8 cellular contexts compared by ENCODE assay signal in the genomic region with DNA sequence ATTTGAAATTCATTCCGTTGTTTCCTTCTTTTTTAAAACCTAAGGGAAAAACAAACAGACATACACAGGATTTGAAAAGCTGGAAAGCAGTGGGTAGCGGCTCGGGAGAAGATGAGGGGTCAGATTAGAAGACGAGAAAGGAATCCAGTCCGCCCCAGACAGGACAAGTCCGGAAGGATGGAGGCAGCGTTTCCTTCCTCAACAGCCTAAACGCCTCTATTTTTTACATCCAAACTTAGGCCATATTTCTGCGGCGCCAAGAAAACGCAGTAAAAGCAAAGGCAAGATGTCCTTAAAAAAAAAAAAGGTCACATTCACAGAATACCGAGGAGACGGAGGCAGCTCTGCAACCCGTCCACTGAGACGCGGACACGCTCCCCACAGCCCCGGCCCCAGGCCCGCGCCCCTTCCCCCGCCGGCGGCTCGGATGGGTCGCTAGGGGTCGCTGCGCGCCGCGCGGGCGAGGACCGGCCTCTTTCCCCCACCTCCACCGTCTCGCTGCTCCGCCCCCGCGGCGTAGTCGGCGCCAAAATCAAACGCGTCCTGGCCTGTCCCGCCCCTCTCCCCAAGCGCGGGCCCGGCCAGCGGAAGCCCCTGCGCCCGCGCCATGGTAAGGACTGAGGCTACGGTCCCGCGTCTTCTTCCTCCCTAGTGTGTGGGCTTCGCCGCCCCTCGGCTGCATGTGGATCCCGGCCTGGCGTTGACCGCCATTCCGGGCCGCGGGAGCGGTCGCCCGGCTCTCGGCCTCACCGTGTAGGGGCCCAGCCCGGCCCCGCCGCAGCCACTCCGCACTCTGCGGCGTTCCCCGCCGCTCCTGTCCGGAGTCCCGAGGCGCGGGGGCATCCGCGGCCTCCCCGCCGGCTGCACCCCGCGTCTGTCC. TPM values are rescaled to one million over a fixed set of nuclear protein-coding genes. Genes with fewer than 3 reads are reported as not detected.
DNase-seq lines count a peak whose midpoint lies in the region; ATAC-seq and TF ChIP-seq lines count a peak whose summit lies in the region.

Gene MND1, plus strand, starts transcription at position 558 of the 880 bp plus-strand sequence. Its CDS starts 50 bp downstream, at position 608.

- peak within 1 kb of the TSS; percentile 78 for H2AFZ ChIP-seq in DND-41 (ENCODE audit: low read depth, low read length)

- peaks cover 78% of the 10 kb centered on the region for H3K4me1 ChIP-seq in DND-41 (ENCODE audit: insufficient read depth, low read length)
- H3K4me1 ChIP-seq in Panc1 (ENCODE audit: control insufficient read depth, insufficient read depth, low read length), result peaks cover 18% of the 10 kb centered on the region
- H3K4me1 ChIP-seq in esophagus muscularis mucosa, result peaks cover 13 to 20% (median 16%) of the 10 kb centered on the region in 4 donors
- no peaks in the 10 kb centered on the region for H3K4me1 ChIP-seq in muscle layer of duodenum (ENCODE audit: control insufficient read depth in 1 of 2, insufficient read depth in 2 of 2, low read length in 2 of 2)

- 1% methylated on average over 31 of the region's 86 CpGs for whole genome bisulfite sequencing in esophagus muscularis mucosa

- H3K27ac Mint-ChIP-seq in activated T-cell treated with anti-CD3 and anti-CD28 coated beads, Interleukin-2, amount 50 U/mL, for 24 hours, result peak within 1 kb of the TSS; percentile 91

- H3K36me3 Mint-ChIP-seq in activated T-cell treated with anti-CD3 and anti-CD28 coated beads, Interleukin-2, amount 50 U/mL, for 24 hours (ENCODE audit: low read depth), result peaks cover 8% of the 10 kb centered on the region

- peak; percentile 76 for ATAC-seq in DND-41 (ENCODE audit: insufficient read depth, low read depth)
- ATAC-seq in GM21717 (IDR thresholded peaks at IDR 0.05; ENCODE audit: unreplicated experiment), result peak; percentile 76
- ATAC-seq in Panc1, result peak; percentile 97

- peaks cover 37% of the 10 kb centered on the region for H3K4me1 Mint-ChIP-seq in activated T-cell treated with anti-CD3 and anti-CD28 coated beads, Interleukin-2, amount 50 U/mL, for 24 hours (ENCODE audit: low read depth)

- TF ChIP-seq CTCF in DND-41 (IDR thresholded peaks at IDR 0.05; ENCODE audit: borderline replicate concordance, extremely low read depth, low read length, poor library complexity, severe bottlenecking), result peak; percentile 92
- peak; percentile 95 for TF ChIP-seq CTCF in Panc1 (IDR thresholded peaks at IDR 0.05)
- TF ChIP-seq CTCF in esophagus muscularis mucosa (IDR thresholded peaks at IDR 0.05), result peak; percentile 78 to 98 (median 93)

- BruUV-seq in Panc1 (replicated peaks; lab: Mats Ljungman, UMichigan), result no TSS peak

- H3K4me3 ChIP-seq in DND-41 (ENCODE audit: low read depth in 1 of 2, low read length in 2 of 2) (peak within 1 kb of the TSS; percentile 50 to 59), Panc1 (ENCODE audit: low read depth in 2 of 2, low read length in 2 of 2) (peak within 1 kb of the TSS; percentile 71 to 77), esophagus muscularis mucosa (peak within 1 kb of the TSS; percentile 82 to 94 (median 94)), muscle layer of duodenum (ENCODE audit: low read depth in 1 of 2, low read length in 2 of 2) (peak within 1 kb of the TSS; percentile 86 to 100)

- H3K36me3 ChIP-seq in DND-41 (ENCODE audit: insufficient read depth, low read length), result peaks cover 1% of the 10 kb centered on the region; the same call in 1 of the 2 replicates
- no peaks in the 10 kb centered on the region; the same call in 1 of the 2 replicates for H3K36me3 ChIP-seq in Panc1 (ENCODE audit: control insufficient read depth, insufficient read depth, low read length)
- H3K36me3 ChIP-seq in esophagus muscularis mucosa, result no peaks in the 10 kb centered on the region
- peaks cover 0 to 5% of the 10 kb centered on the region in 2 donors for H3K36me3 ChIP-seq in muscle layer of duodenum (ENCODE audit: control insufficient read depth in 1 of 2, insufficient read depth in 2 of 2, low read length in 2 of 2)

- H3K79me2 ChIP-seq in DND-41 (ENCODE audit: insufficient read depth, low read length), result peaks cover 93% of the 10 kb centered on the region

- H3K27me3 Mint-ChIP-seq in activated T-cell treated with anti-CD3 and anti-CD28 coated beads, Interleukin-2, amount 50 U/mL, for 24 hours, result peaks cover 9% of the 10 kb centered on the region

- H3K27ac ChIP-seq in DND-41 (ENCODE audit: low read length) (peak within 1 kb of the TSS; percentile 100), Panc1 (ENCODE audit: low read length) (peak within 1 kb of the TSS; percentile 89), esophagus muscularis mucosa (replicated peaks in 1 of 4) (peak within 1 kb of the TSS in 3 of 4 donors; percentile 48 to 65 (median 60)), muscle layer of duodenum (ENCODE audit: low read length) (no peak within 1 kb of the TSS)

- H3K9ac ChIP-seq in DND-41 (ENCODE audit: low read depth, low read length), result peak within 1 kb of the TSS; percentile 99

- H3K4me3 Mint-ChIP-seq in activated T-cell treated with anti-CD3 and anti-CD28 coated beads, Interleukin-2, amount 50 U/mL, for 24 hours, result peak within 1 kb of the TSS; percentile 87

- H3K9me3 ChIP-seq in DND-41 (ENCODE audit: insufficient read depth, low read length, severe bottlenecking), result no peaks in the 10 kb centered on the region
- H3K9me3 ChIP-seq in Panc1 (ENCODE audit: control insufficient read depth, insufficient read depth, low read depth, low read length), result no peaks in the 10 kb centered on the region
- H3K9me3 ChIP-seq in esophagus muscularis mucosa, result no peaks in the 10 kb centered on the region
- H3K9me3 ChIP-seq in muscle layer of duodenum (ENCODE audit: control insufficient read depth in 1 of 2, low read length in 2 of 2), result no peaks in the 10 kb centered on the region

- CTCF ChIA-PET in Panc1 (lab: Charles Lee), result interaction anchor here (1.0 kb wide), 1 partner anchor 96 kb away, joined by 3 read pairs; no protein-coding TSS in a partner anchor

- no peaks in the 10 kb centered on the region for H4K20me1 ChIP-seq in DND-41 (ENCODE audit: insufficient read depth, low read length)

- H3K4me2 ChIP-seq in DND-41 (ENCODE audit: insufficient read depth, low read length), result peak within 1 kb of the TSS; percentile 70

- POLR2A ChIA-PET in Panc1 (lab: Charles Lee), result no interaction called here

- H3K9me3 Mint-ChIP-seq in activated T-cell treated with anti-CD3 and anti-CD28 coated beads, Interleukin-2, amount 50 U/mL, for 24 hours, result no peaks in the 10 kb centered on the region

- no peak for TF ChIP-seq EP300 in esophagus muscularis mucosa (IDR thresholded peaks at IDR 0.05)

- no peaks in the 10 kb centered on the region for H3K27me3 ChIP-seq in DND-41 (ENCODE audit: insufficient read depth, low read length, poor library complexity)
- no peaks in the 10 kb centered on the region for H3K27me3 ChIP-seq in Panc1 (ENCODE audit: control insufficient read depth, insufficient read depth, low read length)
- H3K27me3 ChIP-seq in esophagus muscularis mucosa, result no peaks in the 10 kb centered on the region
- H3K27me3 ChIP-seq in muscle layer of duodenum (ENCODE audit: low read depth, low read length), result no peaks in the 10 kb centered on the region

- no peak for TF ChIP-seq POLR2A in esophagus muscularis mucosa (IDR thresholded peaks at IDR 0.05; ENCODE audit: low read depth)

- intact Hi-C loops in Panc1 (cut with micrococcal nuclease; ENCODE audit: unreplicated experiment), result loop anchor here (2.0 to 10.0 kb wide), 3 partner anchors 230 to 400 kb away; no protein-coding TSS in a partner anchor
- intact Hi-C loops in esophagus muscularis mucosa (cut with DNase I), result loop anchor here (1.0 to 10.0 kb wide), 2 partner anchors 120 to 230 kb away; partner anchors contain the start of gene TMEM131L

- in situ Hi-C loops in KBM-7 (cut with MboI; ENCODE audit: low pct_unique_long_range_greater_than_20kb, low sequenced_read_pairs) (no loop called here), Panc1 (cut with HindIII; ENCODE audit: low pct_unique_long_range_greater_than_20kb, low sequenced_read_pairs) (no loop called here)

- DNase-seq in DND-41, result peak; percentile 95
- DNase-seq in KBM-7, result peak; percentile 91
- DNase-seq in Panc1 (ENCODE audit: low read depth, low spot score), result no peak
- peak; percentile 94 for DNase-seq in activated T-cell treated with anti-CD3 and anti-CD28 coated beads, Interleukin-2, amount 50 U/mL, for 24 hours
- no peak for DNase-seq in esophagus muscularis mucosa (ENCODE audit: extremely low spot score)
- DNase-seq in stimulated activated CD8-positive, alpha-beta memory T cell treated with anti-CD3 and anti-CD28 coated beads, Interleukin-7, amount 100 ng/mL, for 4 hours (ENCODE audit: low read depth in 2 of 2), result peak; percentile 80 to 83

RNA-seq across cellular contexts. Expression of gene MND1, which starts in this region (rescaled TPM):
- total RNA-seq in Panc1 (2021; ENCODE audit: unreplicated experiment), result 9.4 TPM
- 2.8 TPM for polyA plus RNA-seq in Panc1 (2012; ENCODE audit: insufficient read length)
- under 1 TPM in 1 of 4 donors, not detected in 3; 0.99 TPM for total RNA-seq in esophagus muscularis mucosa

Comparison
In these comparisons a context has a peak if more than half of its experiments do, and no peak if none do; other contexts are left out.
1. DNase-seq: peak in DND-41 (single experiment), KBM-7 (single experiment), activated T-cell treated with anti-CD3 and anti-CD28 coated beads, Interleukin-2, amount 50 U/mL, for 24 hours (single experiment) and stimulated activated CD8-positive, alpha-beta memory T cell treated with anti-CD3 and anti-CD28 coated beads, Interleukin-7, amount 100 ng/mL, for 4 hours (2 of 2); none in Panc1 (single experiment) and esophagus muscularis mucosa (single experiment).
2. Peak in every context shown above with its lines, with median percentiles within 50 percentile points of each other: ATAC-seq, H3K4me3 ChIP-seq and CTCF ChIP-seq.